Comparison of ENCODE assay signal across 21 cellular contexts in the genomic region with DNA sequence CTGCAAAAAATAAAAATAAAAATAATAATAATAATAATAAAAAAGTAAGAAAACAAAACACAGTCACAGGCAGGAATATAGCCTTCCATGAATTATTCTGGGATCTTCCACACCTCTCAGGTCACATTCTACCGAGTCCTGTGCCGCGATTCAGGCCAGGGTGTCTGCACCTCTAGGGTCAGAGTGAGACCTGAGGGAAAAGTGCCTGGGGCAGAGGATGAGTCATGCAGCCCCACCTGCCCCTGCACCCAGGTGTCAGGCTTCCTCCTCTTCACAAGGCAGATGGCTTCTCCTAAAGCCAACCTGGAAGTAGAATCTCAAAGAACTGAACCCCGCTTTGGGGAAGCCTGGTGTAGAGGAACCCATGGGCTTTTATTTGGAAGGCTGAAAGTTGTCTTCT.
DNase-seq lines count a peak whose midpoint lies in the region; ATAC-seq, FAIRE-seq and TF ChIP-seq lines count a peak whose summit lies in the region.
"Had no signal": no experiment of that assay in that cellular context is flagged by ENCODE, and none has a peak within 500 bp of the region (broad histone marks: within the 10 kb centered on the region; RNA-seq: fewer than 3 reads in every experiment).

No MANE protein-coding gene starts in this region.

- DNase-seq in left ventricle myocardium superior (peak; percentile 0), cardiac septum (ENCODE audit: low spot score) (no peak), NCI-H146 (lab: John Stamatoyannopoulos, UW) (peak; percentile 82), RWPE2 (ENCODE audit: low spot score) (no peak), GM12892 (ENCODE audit: insufficient read length) (no peak)
- no peak for DNase-seq in stimulated activated effector memory CD8-positive, alpha-beta T cell treated with anti-CD3 and anti-CD28 coated beads, Interleukin-12 subunit alpha, Interleukin-12 subunit beta, amount 100 ng/mL, for 72 hours (ENCODE audit: low spot score in 2 of 2)
- DNase-seq: BE2C, DMS79 treated with DMSO at 0.1 percent for 48 hours, Kasumi-1, NCI-H1417, NCI-H187 treated with DMSO at 0.1 percent for 48 hours, NCI-H2171 treated with DMSO at 0.1 percent for 48 hours, NCI-H446 treated with DMSO at 0.1 percent for 48 hours, NCI-H748 treated with DMSO at 0.1 percent for 48 hours, SHP77, T-helper 17 cell had no signal

- TF ChIP-seq POLR2A in GM12892 (IDR thresholded peaks at IDR 0.05; ENCODE audit: low read depth, low read length): no peak

- H3K4me1 ChIP-seq in RWPE2 (ENCODE audit: insufficient read depth, poor library complexity, severe bottlenecking): no peaks in the 10 kb centered on the region
- H3K4me1 ChIP-seq: BE2C had no signal

- no peaks in the 10 kb centered on the region for H3K9me3 ChIP-seq in RWPE2 (ENCODE audit: severe bottlenecking)
- H3K9me3 ChIP-seq: BE2C had no signal

- H3K4me3 Mint-ChIP-seq in stimulated activated effector memory CD8-positive, alpha-beta T cell treated with anti-CD3 and anti-CD28 coated beads, Interleukin-12 subunit alpha, Interleukin-12 subunit beta, amount 100 ng/mL, for 72 hours: no peak overlapping the region
- H3K4me3 Mint-ChIP-seq: GM23338, T-helper 17 cell had no signal

- intact Hi-C loops in left ventricle myocardium superior (cut with micrococcal nuclease): no loop called here
- intact Hi-C loops in cardiac septum (cut with DNase I): no loop called here

- ATAC-seq in left ventricle myocardium superior: no peak
- 0 out of 3 replicates have a peak, but pooled peaks have one; percentile 27 for ATAC-seq in RWPE2 (ENCODE audit: low read depth)
- no peak for ATAC-seq in stimulated activated effector memory CD8-positive, alpha-beta T cell treated with anti-CD3 and anti-CD28 coated beads, Interleukin-12 subunit alpha, Interleukin-12 subunit beta, amount 100 ng/mL, for 72 hours
- no peak for ATAC-seq in HG03139 (IDR thresholded peaks at IDR 0.05; ENCODE audit: unreplicated experiment)
- ATAC-seq: GM23338, HCT116, T-helper 17 cell had no signal

- FAIRE-seq in GM12892 (lab: Jason Lieb, UNC): no peak
- FAIRE-seq: GM12891, RCC 7860 had no signal

- no peaks in the 10 kb centered on the region for H3K27me3 ChIP-seq in RWPE2 (ENCODE audit: insufficient read depth, poor library complexity, severe bottlenecking)
- H3K27me3 ChIP-seq: BE2C had no signal

- no peaks in the 10 kb centered on the region for H3K9me3 Mint-ChIP-seq in stimulated activated effector memory CD8-positive, alpha-beta T cell treated with anti-CD3 and anti-CD28 coated beads, Interleukin-12 subunit alpha, Interleukin-12 subunit beta, amount 100 ng/mL, for 72 hours
- H3K9me3 Mint-ChIP-seq: GM23338 had no signal

- peak overlapping the region; percentile 48 for H3K27ac Mint-ChIP-seq in stimulated activated effector memory CD8-positive, alpha-beta T cell treated with anti-CD3 and anti-CD28 coated beads, Interleukin-12 subunit alpha, Interleukin-12 subunit beta, amount 100 ng/mL, for 72 hours
- H3K27ac Mint-ChIP-seq: GM23338, T-helper 17 cell had no signal

- no peak overlapping the region for H3K4me3 ChIP-seq in RWPE2 (ENCODE audit: severe bottlenecking)
- H3K4me3 ChIP-seq: GM23338 had no signal

- H3K27ac ChIP-seq in RWPE2 (ENCODE audit: poor library complexity, severe bottlenecking): no peak overlapping the region

- no peaks in the 10 kb centered on the region for H3K36me3 ChIP-seq in RWPE2 (ENCODE audit: low read depth)
- H3K36me3 ChIP-seq: BE2C had no signal

- no peak for TF ChIP-seq CTCF in RWPE2 (IDR thresholded peaks at IDR 0.05; ENCODE audit: poor library complexity, severe bottlenecking)

- H3K36me3 Mint-ChIP-seq in stimulated activated effector memory CD8-positive, alpha-beta T cell treated with anti-CD3 and anti-CD28 coated beads, Interleukin-12 subunit alpha, Interleukin-12 subunit beta, amount 100 ng/mL, for 72 hours: no peaks in the 10 kb centered on the region

- peaks cover 6% of the 10 kb centered on the region for H3K4me1 Mint-ChIP-seq in stimulated activated effector memory CD8-positive, alpha-beta T cell treated with anti-CD3 and anti-CD28 coated beads, Interleukin-12 subunit alpha, Interleukin-12 subunit beta, amount 100 ng/mL, for 72 hours

Comparison
In these comparisons a context has a peak if more than half of its experiments do, and no peak if none do; other contexts are left out.
1. DNase-seq: peak in left ventricle myocardium superior (single experiment) and NCI-H146 (single experiment); none in cardiac septum (single experiment), RWPE2 (single experiment), stimulated activated effector memory CD8-positive, alpha-beta T cell treated with anti-CD3 and anti-CD28 coated beads, Interleukin-12 subunit alpha, Interleukin-12 subunit beta, amount 100 ng/mL, for 72 hours (0 of 2) and GM12892 (single experiment).